ENCODE assay signal across 18 cellular contexts in genomic region chr2:126908721-126909177, GRCh38. TPM values are rescaled to one million over a fixed set of nuclear protein-coding genes. Genes with fewer than 3 reads are reported as not detected.
A peak's percentile ranks its signal among the peaks of the same experiment; 100 is the strongest.
DNase-seq lines count a peak whose midpoint lies in the region; ATAC-seq, FAIRE-seq and TF ChIP-seq lines count a peak whose summit lies in the region.
"Had no signal": no experiment of that assay in that cellular context is flagged by ENCODE, and none has a peak within 500 bp of the region (broad histone marks: within the 10 kb centered on the region; RNA-seq: fewer than 3 reads in every experiment).

No MANE protein-coding gene starts in this region.

- FAIRE-seq in H1 (lab: Jason Lieb, UNC) = no peak
- FAIRE-seq: GM12892 had no signal

- H3K9ac ChIP-seq in H1 (replicated peaks in 1 of 4; ENCODE audit: extremely low read depth in 1 of 4, low read depth in 3 of 4, low read length in 3 of 4) (no peak overlapping the region), stomach smooth muscle (ENCODE audit: low read length in 2 of 2) (no peak overlapping the region)

- H3K27me3 ChIP-seq in H1 (replicated peaks in 1 of 4; ENCODE audit: control insufficient read depth in 3 of 4, extremely low read depth in 1 of 4, insufficient read depth in 3 of 4, low read length in 3 of 4) (no peaks in the 10 kb centered on the region), stomach smooth muscle (ENCODE audit: control insufficient read depth in 1 of 2, insufficient read depth in 2 of 2, low read length in 2 of 2) (no peaks in the 10 kb centered on the region)

- H3K79me2 ChIP-seq in H1 (ENCODE audit: control insufficient read depth in 1 of 2, insufficient read depth in 2 of 2, low read length in 2 of 2) = no peaks in the 10 kb centered on the region

- H3K14ac ChIP-seq in H1 (ENCODE audit: insufficient read length) = no peak overlapping the region

- TF ChIP-seq EP300 in H1 (IDR thresholded peaks at IDR 0.05; ENCODE audit: borderline replicate concordance in 1 of 2, low read depth in 2 of 2, low read length in 2 of 2) = no peak

- no peaks in the 10 kb centered on the region for H3K23me2 ChIP-seq in H1 (ENCODE audit: low read depth, low read length)

- H2AFZ ChIP-seq in H1 (ENCODE audit: low read length) = peak overlapping the region; percentile 13; the same call in 1 of the 2 replicates

- no peak for TF ChIP-seq CTCF in H1 (IDR thresholded peaks at IDR 0.05; ENCODE audit: control extremely low read depth in 1 of 3, insufficient read depth in 1 of 3, low read depth in 1 of 3, low read length in 3 of 3)

- H4K20me1 ChIP-seq in H1 (replicated peaks in 1 of 2; ENCODE audit: control insufficient read depth in 1 of 2, insufficient read depth in 2 of 2, low read length in 2 of 2) = no peaks in the 10 kb centered on the region

- CTCF ChIA-PET in H1 (lab: Charles Lee; ENCODE audit: partially characterized antibody) = no interaction called here

- H2AK5ac ChIP-seq in H1 (ENCODE audit: low read depth, low read length) = no peak overlapping the region

- DNase-seq in D341Med (ENCODE audit: low spot score) = peak; percentile 11
- DNase-seq in H1 (ENCODE audit: low read depth in 1 of 2, low spot score in 2 of 2) = peak in 1 of 2 experiments; percentile 32
- peak; percentile 59 for DNase-seq in mesenteric fat pad (ENCODE audit: low spot score)
- no peak for DNase-seq in NCI-H1048 (lab: John Stamatoyannopoulos, UW)
- DNase-seq: HFFc6, KG1, NCI-H1092, NCI-H146, NCI-H2081, NCI-H510A treated with DMSO at 0.1 percent for 48 hours, NCI-H82 had no signal

- H3K56ac ChIP-seq in H1 (replicated peaks; ENCODE audit: insufficient read length, low read depth, low read length) = no peak overlapping the region

- ATAC-seq in HG03045 (IDR thresholded peaks at IDR 0.05; ENCODE audit: unreplicated experiment) = no peak
- no peak for ATAC-seq in GM21737 (IDR thresholded peaks at IDR 0.05; ENCODE audit: unreplicated experiment)

- H3K9me3 ChIP-seq in H1 (ENCODE audit: insufficient read depth in 2 of 2, low read depth in 1 of 2, low read length in 1 of 2) (no peaks in the 10 kb centered on the region; a peak in 1 of 4 replicates), stomach smooth muscle (ENCODE audit: control insufficient read depth in 2 of 2, low read length in 2 of 2) (no peaks in the 10 kb centered on the region)

- H4K8ac ChIP-seq in H1 (ENCODE audit: extremely low read depth, insufficient read depth, low read length) = no peak overlapping the region

- no peak overlapping the region for H2BK5ac ChIP-seq in H1 (ENCODE audit: low read depth, low read length)

- H4K91ac ChIP-seq in H1 (replicated peaks; ENCODE audit: insufficient read length, low read length) = no peak overlapping the region

- H3K36me3 ChIP-seq in H1 (ENCODE audit: control insufficient read depth in 2 of 4, insufficient read depth in 4 of 4, low read length in 3 of 4) (no peaks in the 10 kb centered on the region), stomach smooth muscle (ENCODE audit: control insufficient read depth in 2 of 2, insufficient read depth in 2 of 2, low read length in 2 of 2) (no peaks in the 10 kb centered on the region)

- no peak overlapping the region for H2BK12ac ChIP-seq in H1 (ENCODE audit: low read depth, low read length)

- no peak overlapping the region for H2BK20ac ChIP-seq in H1 (ENCODE audit: low read length)

- H3K79me1 ChIP-seq in H1 (ENCODE audit: low read depth, low read length) = no peaks in the 10 kb centered on the region

- H3K4me2 ChIP-seq in H1 (ENCODE audit: insufficient read depth in 1 of 2, low read depth in 2 of 2, low read length in 2 of 2) = no peak overlapping the region

- H3K27ac ChIP-seq in H1 (ENCODE audit: low read depth, low read length) = no peak overlapping the region
- H3K27ac ChIP-seq in stomach smooth muscle (ENCODE audit: low read length) = peak overlapping the region; percentile 37
- H3K27ac ChIP-seq: C4-2B had no signal

- H3K23ac ChIP-seq in H1 (ENCODE audit: insufficient read length) = no peak overlapping the region

- H4K5ac ChIP-seq in H1 (ENCODE audit: insufficient read length, low read depth, low read length) = no peak overlapping the region

- no peaks in the 10 kb centered on the region; a peak in 2 of 7 replicates for H3K4me1 ChIP-seq in H1 (replicated peaks in 1 of 4; ENCODE audit: control insufficient read depth in 3 of 4, insufficient read depth in 4 of 4, low read length in 3 of 4)
- peaks cover 20% of the 10 kb centered on the region for H3K4me1 ChIP-seq in stomach smooth muscle (ENCODE audit: control insufficient read depth, insufficient read depth, low read length)

- H3K18ac ChIP-seq in H1 (ENCODE audit: extremely low read depth, low read length) = no peak overlapping the region

- no peak overlapping the region for H3K4me3 ChIP-seq in H1 (ENCODE audit: extremely low read depth in 1 of 4, insufficient read depth in 2 of 4, low read depth in 3 of 4, low read length in 4 of 4)
- H3K4me3 ChIP-seq in stomach smooth muscle (ENCODE audit: low read length in 2 of 2) = peak overlapping the region; percentile 22 to 27

- H3K4ac ChIP-seq in H1 (replicated peaks; ENCODE audit: insufficient read length, low read depth, low read length) = no peak overlapping the region

- POLR2A ChIA-PET in H1 (lab: Charles Lee; ENCODE audit: partially characterized antibody) = no interaction called here

- no peak overlapping the region for H2BK120ac ChIP-seq in H1 (replicated peaks; ENCODE audit: low read depth, low read length)

- no peak for TF ChIP-seq POLR2A in H1 (IDR thresholded peaks at IDR 0.05; ENCODE audit: control extremely low read depth in 1 of 2, low read depth in 2 of 2, low read length in 2 of 2)

- no peak overlapping the region for H2BK15ac ChIP-seq in H1 (ENCODE audit: low read length)

- no peak for TF ChIP-seq RAD21 in H1 (IDR thresholded peaks at IDR 0.05 in 1 of 2, conservative IDR thresholded peaks at IDR 0.05 in 1 of 2; ENCODE audit: low read depth in 2 of 2, low read length in 2 of 2)

- 88% methylated on average over 10 of the region's 10 CpGs; no CpG with 5 or more reads in 1 of the 2 experiments for WGBS in H1 (ENCODE audit: extremely low coverage in 1 of 2, insufficient coverage in 1 of 2, insufficient read length in 1 of 2, insufficient replicate concordance in 2 of 2, low coverage in 1 of 2, low lambda C conversion rate in 2 of 2, missing lambda C conversion rate in 1 of 2), 2 experiments

TF ChIP-seq in H1, 55 proteins besides CTCF, POLR2A, EP300 and RAD21:
- no peak for TF ChIP-seq NRF1 (IDR thresholded peaks at IDR 0.05; ENCODE audit: low read depth, low read length)
- TF ChIP-seq BACH1 (IDR thresholded peaks at IDR 0.05; ENCODE audit: low read length) = no peak
- TF ChIP-seq MAX (IDR thresholded peaks at IDR 0.05) = no peak
- TF ChIP-seq PHF8 (conservative IDR thresholded peaks at IDR 0.05; ENCODE audit: low read depth, low read length) = no peak
- TF ChIP-seq TBP (IDR thresholded peaks at IDR 0.05; ENCODE audit: low read depth, low read length) = no peak
- no peak for TF ChIP-seq ZNF274 (IDR thresholded peaks at IDR 0.05; ENCODE audit: borderline replicate concordance, extremely low read depth, low read length)
- no peak for TF ChIP-seq SP1 (IDR thresholded peaks at IDR 0.05; ENCODE audit: low read depth, low read length)
- no peak for TF ChIP-seq JUND (IDR thresholded peaks at IDR 0.05; ENCODE audit: low read length)
- TF ChIP-seq FOSL1 (IDR thresholded peaks at IDR 0.05; ENCODE audit: insufficient read depth, low read depth, low read length) = no peak
- TF ChIP-seq RNF2 (IDR thresholded peaks at IDR 0.05; ENCODE audit: borderline replicate concordance, low read depth, low read length, missing control alignments, poor library complexity, severe bottlenecking) = no peak
- no peak for TF ChIP-seq SIX5 (IDR thresholded peaks at IDR 0.05; ENCODE audit: low read depth, low read length)
- TF ChIP-seq NANOG (IDR thresholded peaks at IDR 0.05; ENCODE audit: insufficient read depth, low read depth, low read length, poor library complexity, severe bottlenecking) = no peak
- TF ChIP-seq MAFK (IDR thresholded peaks at IDR 0.05; ENCODE audit: low read depth, low read length) = no peak
- no peak for TF ChIP-seq GABPA (IDR thresholded peaks at IDR 0.05; ENCODE audit: borderline replicate concordance, insufficient read depth, low read length)
- TF ChIP-seq ATF3 (IDR thresholded peaks at IDR 0.05; ENCODE audit: insufficient read depth, low read depth, low read length) = no peak
- no peak for TF ChIP-seq JUN (IDR thresholded peaks at IDR 0.05; ENCODE audit: low read depth, low read length)
- no peak for TF ChIP-seq POLR2AphosphoS5 (IDR thresholded peaks at IDR 0.05; ENCODE audit: low read depth, low read length)
- no peak for TF ChIP-seq CHD1 (IDR thresholded peaks at IDR 0.05; ENCODE audit: low read depth, low read length)
- no peak for TF ChIP-seq CBX8 (IDR thresholded peaks at IDR 0.05; ENCODE audit: borderline replicate concordance, low read depth, low read length)

RNA-seq across cellular contexts. Expression of gene TEX51, which starts 10.1 kb away (rescaled TPM):
- total RNA-seq in H1 (2021; fragmentation: NEBNext Ultra II Directional; extraction: Animal tissue kit (Norgen Biotek cat#: 25700)) = not detected in 2 replicates
- polyA plus RNA-seq in H1 (2011; rRNA removed) = not detected in 2 replicates
- polyA plus RNA-seq in H1 (2011; cell fraction: cytosol; rRNA removed) = not detected
- polyA plus RNA-seq in H1 (2011; cell fraction: nucleus; rRNA removed) = not detected
- polyA plus RNA-seq in H1 (2012, experiment 1 of 2) = not detected in 4 replicates
- polyA plus RNA-seq in H1 (2012, experiment 2 of 2) = not detected
- polyA plus RNA-seq in H1 (2013, experiment 1 of 2) = not detected
- polyA plus RNA-seq in H1 (2013, experiment 2 of 2) = not detected
- polyA minus RNA-seq in H1 (2011; rRNA and poly(A)+ RNA removed) = not detected in 2 replicates
- polyA minus RNA-seq in H1 (2011; cell fraction: cytosol; rRNA and poly(A)+ RNA removed) = not detected
- polyA minus RNA-seq in H1 (2011; cell fraction: nucleus; rRNA and poly(A)+ RNA removed) = not detected
- not detected for total RNA-seq in mesenteric fat pad
- total RNA-seq: A673, H4, HFFc6 had no signal

Comparison
In these comparisons a context has a peak if more than half of its experiments do, and no peak if none do; other contexts are left out.
1. H3K4me3 ChIP-seq: peak in stomach smooth muscle (2 of 2); none in H1 (0 of 4).